14 cellular contexts compared by ENCODE assay signal in genomic region chr3:63966871-63967270, GRCh38. TPM values are rescaled to one million over a fixed set of nuclear protein-coding genes. Genes with fewer than 3 reads are reported as not detected.
A peak's percentile ranks its signal among the peaks of the same experiment; 100 is the strongest.
DNase-seq lines count a peak whose midpoint lies in the region; ATAC-seq and TF ChIP-seq lines count a peak whose summit lies in the region.
"Had no signal": no experiment of that assay in that cellular context is flagged by ENCODE, and none has a peak within 500 bp of the region (broad histone marks: within the 10 kb centered on the region; RNA-seq: fewer than 3 reads in every experiment).

No MANE protein-coding gene starts in this region.

- no peak overlapping the region for H3K4me2 ChIP-seq in GM23248 (ENCODE audit: unreplicated experiment)

- peaks cover 73% of the 10 kb centered on the region for H3K4me1 Mint-ChIP-seq in activated CD4-positive, alpha-beta T cell treated with anti-CD3 and anti-CD28 coated beads for 36 hours
- H3K4me1 Mint-ChIP-seq in activated T-helper 1 cell treated with anti-CD3 and anti-CD28 coated beads, Interleukin-12 subunit alpha, Interleukin-12 subunit beta, Interleukin-2, Interleukin-4 antibody, amounts not matched to agents 30 ng/mL and 10 ng/mL and 1 ng/mL, durations not matched to agents 14 hours and 24 hours and 36 hours (ENCODE audit: low read depth) = peaks cover 83% of the 10 kb centered on the region

- H3K4me1 ChIP-seq in spleen = peaks cover 35 to 85% (median 59%) of the 10 kb centered on the region in 6 donors
- H3K4me1 ChIP-seq in GM23248 (ENCODE audit: insufficient read depth) = peaks cover 54% of the 10 kb centered on the region

- in situ Hi-C loops in GM23248 (cut with MboI) (no loop called here), brain microvascular endothelial cell (cut with HindIII; ENCODE audit: low pct_ligation_motif_present, low sequenced_read_pairs) (no loop called here)

- ATAC-seq in activated CD4-positive, alpha-beta T cell treated with anti-CD3 and anti-CD28 coated beads for 36 hours = no peak
- ATAC-seq in left colon = peak; percentile 57

- POLR2A ChIA-PET in activated CD4-positive, alpha-beta T cell treated with anti-CD3 and anti-CD28 coated beads for 36 hours (lab: Charles Lee) = no interaction called here

- CTCF ChIA-PET in activated CD4-positive, alpha-beta T cell treated with anti-CD3 and anti-CD28 coated beads for 36 hours (lab: Charles Lee) = interaction anchor here (0.9 to 10.3 kb wide), 6 partner anchors 9 to 63 kb away, joined by 3 to 117 read pairs (median 8); partner anchors contain the start of gene PSMD6

- H3K27me3 ChIP-seq in spleen (replicated peaks in 1 of 7) = no peaks in the 10 kb centered on the region
- H3K27me3 ChIP-seq in GM23248 (replicated peaks; ENCODE audit: insufficient read depth) = no peaks in the 10 kb centered on the region
- H3K27me3 ChIP-seq in brain microvascular endothelial cell (replicated peaks) = no peaks in the 10 kb centered on the region
- H3K27me3 ChIP-seq: gastrocnemius medialis had no signal

- H3K9me3 ChIP-seq in spleen (no peaks in the 10 kb centered on the region), GM23248 (ENCODE audit: low read depth) (no peaks in the 10 kb centered on the region)
- H3K9me3 ChIP-seq: gastrocnemius medialis had no signal

- WGBS in spleen, 5 donors = 77 to 94% (median 91%) methylated on average over 1 of the region's 1 CpG
- 87 to 91% methylated on average over 1 of the region's 1 CpG for WGBS in GM23248 (ENCODE audit: low coverage in 1 of 2, low lambda C conversion rate in 2 of 2, missing lambda C conversion rate in 2 of 2), 2 experiments

- H3K9me3 Mint-ChIP-seq in activated CD4-positive, alpha-beta T cell treated with anti-CD3 and anti-CD28 coated beads for 36 hours (ENCODE audit: low read depth) = no peaks in the 10 kb centered on the region
- no peaks in the 10 kb centered on the region for H3K9me3 Mint-ChIP-seq in activated T-helper 1 cell treated with anti-CD3 and anti-CD28 coated beads, Interleukin-12 subunit alpha, Interleukin-12 subunit beta, Interleukin-2, Interleukin-4 antibody, amounts not matched to agents 30 ng/mL and 10 ng/mL and 1 ng/mL, durations not matched to agents 14 hours and 24 hours and 36 hours

- no peaks in the 10 kb centered on the region for H4K20me1 ChIP-seq in GM23248 (ENCODE audit: insufficient read depth)

- H3K79me2 ChIP-seq in GM23248 (ENCODE audit: insufficient read depth) = peaks cover 97% of the 10 kb centered on the region

- intact Hi-C loops in activated CD4-positive, alpha-beta T cell treated with anti-CD3 and anti-CD28 coated beads for 36 hours (cut with DNase I, micrococcal nuclease) = loop anchor here in 1 of 2 experiments (2.0 to 5.0 kb wide), 3 partner anchors 14 to 55 kb away; partner anchors contain the start of genes PSMD6 and SCAANT1
- intact Hi-C loops in activated T-helper 1 cell treated with anti-CD3 and anti-CD28 coated beads, Interleukin-12 subunit alpha, Interleukin-12 subunit beta, Interleukin-2, Interleukin-4 antibody, amounts not matched to agents 30 ng/mL and 10 ng/mL and 1 ng/mL, durations not matched to agents 14 hours and 24 hours and 36 hours (cut with micrococcal nuclease) = loop anchor here (2.0 to 5.0 kb wide), 2 partner anchors 16 to 105 kb away; partner anchors contain the start of genes ATXN7 and THOC7
- intact Hi-C loops in left colon (cut with DNase I, micrococcal nuclease) (no loop called here), spleen (cut with DNase I; ENCODE audit: low total_unique reads) (no loop called here)

- no peak for DNase-seq in activated CD4-positive, alpha-beta T cell treated with anti-CD3 and anti-CD28 coated beads for 36 hours
- DNase-seq in activated CD4-positive, alpha-beta T cell treated with anti-CD3 and anti-CD28 coated beads, Interleukin-2, amount 50 U/mL, for 4 hours = no peak
- no peak for DNase-seq in activated T-helper 1 cell treated with anti-CD3 and anti-CD28 coated beads, Interleukin-12 subunit alpha, Interleukin-12 subunit beta, Interleukin-2, Interleukin-4 antibody, amounts not matched to agents 30 ng/mL and 10 ng/mL and 1 ng/mL, durations not matched to agents 14 hours and 24 hours and 36 hours (ENCODE audit: low spot score)
- DNase-seq in left colon (peak in 1 of 2 donors; percentile 32), spleen (no peak), HPDE6-E6E7 (ENCODE audit: extremely low spot score) (no peak), GM23248 (no peak), brain microvascular endothelial cell (no peak)
- DNase-seq: 8988T, gastrocnemius medialis, NCI-H1436 had no signal

- TF ChIP-seq POLR2A in spleen (IDR thresholded peaks at IDR 0.05) = no peak

- H3K27ac ChIP-seq in spleen (peak overlapping the region in 6 of 8 donors; percentile 80 to 93 (median 85)), GM23248 (no peak overlapping the region), brain microvascular endothelial cell (no peak overlapping the region)

- peaks cover 42% of the 10 kb centered on the region for H3F3A ChIP-seq in GM23248 (ENCODE audit: insufficient read depth)

- H3K27ac Mint-ChIP-seq in activated CD4-positive, alpha-beta T cell treated with anti-CD3 and anti-CD28 coated beads for 36 hours = peak overlapping the region; percentile 78
- H3K27ac Mint-ChIP-seq in activated T-helper 1 cell treated with anti-CD3 and anti-CD28 coated beads, Interleukin-12 subunit alpha, Interleukin-12 subunit beta, Interleukin-2, Interleukin-4 antibody, amounts not matched to agents 30 ng/mL and 10 ng/mL and 1 ng/mL, durations not matched to agents 14 hours and 24 hours and 36 hours = peak overlapping the region; percentile 88

- H3K27me3 Mint-ChIP-seq in activated CD4-positive, alpha-beta T cell treated with anti-CD3 and anti-CD28 coated beads for 36 hours = no peaks in the 10 kb centered on the region
- H3K27me3 Mint-ChIP-seq in activated T-helper 1 cell treated with anti-CD3 and anti-CD28 coated beads, Interleukin-12 subunit alpha, Interleukin-12 subunit beta, Interleukin-2, Interleukin-4 antibody, amounts not matched to agents 30 ng/mL and 10 ng/mL and 1 ng/mL, durations not matched to agents 14 hours and 24 hours and 36 hours (ENCODE audit: insufficient read depth) = no peaks in the 10 kb centered on the region

- H3K4me3 Mint-ChIP-seq in activated CD4-positive, alpha-beta T cell treated with anti-CD3 and anti-CD28 coated beads for 36 hours = no peak overlapping the region
- H3K4me3 Mint-ChIP-seq in activated T-helper 1 cell treated with anti-CD3 and anti-CD28 coated beads, Interleukin-12 subunit alpha, Interleukin-12 subunit beta, Interleukin-2, Interleukin-4 antibody, amounts not matched to agents 30 ng/mL and 10 ng/mL and 1 ng/mL, durations not matched to agents 14 hours and 24 hours and 36 hours = peak overlapping the region; percentile 81

- TF ChIP-seq CTCF in spleen (IDR thresholded peaks at IDR 0.05 in 8 of 11, conservative IDR thresholded peaks at IDR 0.05 in 3 of 11) (no peak), brain microvascular endothelial cell (IDR thresholded peaks at IDR 0.05; ENCODE audit: low read depth, low read length, missing control alignments) (no peak)

- no peaks in the 10 kb centered on the region for H3K36me3 Mint-ChIP-seq in activated CD4-positive, alpha-beta T cell treated with anti-CD3 and anti-CD28 coated beads for 36 hours (ENCODE audit: low read depth)
- H3K36me3 Mint-ChIP-seq in activated T-helper 1 cell treated with anti-CD3 and anti-CD28 coated beads, Interleukin-12 subunit alpha, Interleukin-12 subunit beta, Interleukin-2, Interleukin-4 antibody, amounts not matched to agents 30 ng/mL and 10 ng/mL and 1 ng/mL, durations not matched to agents 14 hours and 24 hours and 36 hours (ENCODE audit: low read depth) = peaks cover 7% of the 10 kb centered on the region

- H3K4me3 ChIP-seq in spleen (no peak overlapping the region), GM23248 (no peak overlapping the region), brain microvascular endothelial cell (ENCODE audit: low read depth, low read length) (no peak overlapping the region)
- H3K4me3 ChIP-seq: lung had no signal

- H3K9me2 ChIP-seq in GM23248 (ENCODE audit: insufficient read depth) = no peaks in the 10 kb centered on the region

- no peak overlapping the region for H2AFZ ChIP-seq in GM23248

- no peak overlapping the region for H3K9ac ChIP-seq in GM23248

- H3K36me3 ChIP-seq in spleen = no peaks in the 10 kb centered on the region
- H3K36me3 ChIP-seq in GM23248 (ENCODE audit: low read depth) = no peaks in the 10 kb centered on the region
- no peaks in the 10 kb centered on the region for H3K36me3 ChIP-seq in brain microvascular endothelial cell (replicated peaks)
- H3K36me3 ChIP-seq: gastrocnemius medialis had no signal

RNA-seq across cellular contexts. Expression of gene SCAANT1, which starts 54.7 kb away (rescaled TPM):
- not detected for total RNA-seq in activated CD4-positive, alpha-beta T cell treated with anti-CD3 and anti-CD28 coated beads for 36 hours
- not detected in 2 replicates for total RNA-seq in activated T-helper 1 cell treated with anti-CD3 and anti-CD28 coated beads, Interleukin-12 subunit alpha, Interleukin-12 subunit beta, Interleukin-2, Interleukin-4 antibody, amounts not matched to agents 30 ng/mL and 10 ng/mL and 1 ng/mL, durations not matched to agents 14 hours and 24 hours and 36 hours
- total RNA-seq in left colon (not detected), spleen (not detected)
- polyA plus RNA-seq in spleen (not detected), GM23248 (2016; fragmentation: Nextera tagmentation; extraction: Ambion mirVana) (not detected in 2 replicates)
- total RNA-seq in GM23248 (2014; rRNA removed; shearing (Covaris generic)) = not detected in 2 replicates
- total RNA-seq: cerebellum, Daoy, gastrocnemius medialis, lung had no signal
- polyA plus RNA-seq: lung had no signal

RNA-seq across cellular contexts. Expression of gene PSMD6, which starts 56.4 kb away (rescaled TPM):
- total RNA-seq in activated CD4-positive, alpha-beta T cell treated with anti-CD3 and anti-CD28 coated beads for 36 hours = 100 to 1,000 TPM; 109 to 117 TPM
- 133 and 137 TPM in 2 replicates for total RNA-seq in activated T-helper 1 cell treated with anti-CD3 and anti-CD28 coated beads, Interleukin-12 subunit alpha, Interleukin-12 subunit beta, Interleukin-2, Interleukin-4 antibody, amounts not matched to agents 30 ng/mL and 10 ng/mL and 1 ng/mL, durations not matched to agents 14 hours and 24 hours and 36 hours
- total RNA-seq in left colon (10 to 100 TPM; 49.4 to 51.4 TPM), spleen (10 to 100 TPM; 53.4 to 75.8 (median 60.4) TPM)
- polyA plus RNA-seq in spleen (10 to 100 TPM; 49.0 to 57.5 (median 52.7) TPM), GM23248 (2016; fragmentation: Nextera tagmentation; extraction: Ambion mirVana) (126 and 130 TPM in 2 replicates)
- total RNA-seq in GM23248 (2014; rRNA removed; shearing (Covaris generic)) = 78.2 and 79.5 TPM in 2 replicates

Comparison
In these comparisons a context has a peak if more than half of its experiments do, and no peak if none do; other contexts are left out.
1. H3K27ac ChIP-seq: peak in spleen (6 of 8); none in GM23248 (single experiment) and brain microvascular endothelial cell (single experiment).